ENCODE assay signal across 9 cellular contexts in genomic region chr11:114163830-114164401, GRCh38.
A peak's percentile ranks its signal among the peaks of the same experiment; 100 is the strongest.
DNase-seq lines count a peak whose midpoint lies in the region; ATAC-seq and TF ChIP-seq lines count a peak whose summit lies in the region.
"Had no signal": no experiment of that assay in that cellular context is flagged by ENCODE, and none has a peak within 500 bp of the region (broad histone marks: within the 10 kb centered on the region; RNA-seq: fewer than 3 reads in every experiment).

No MANE protein-coding gene starts in this region.

- peaks cover 85% of the 10 kb centered on the region for H3K4me1 ChIP-seq in CD4-positive, alpha-beta memory T cell (ENCODE audit: insufficient read depth, low read length)
- peaks cover 89% of the 10 kb centered on the region for H3K4me1 ChIP-seq in psoas muscle

- peaks cover 0 to 3% of the 10 kb centered on the region in 2 donors for H3K36me3 Mint-ChIP-seq in CD4-positive, alpha-beta memory T cell
- H3K36me3 Mint-ChIP-seq in activated CD4-positive, alpha-beta memory T cell treated with anti-CD3 and anti-CD28 coated beads, Interleukin-2, amount 10 ng/mL, durations not matched to agents 7 days and 5 days (ENCODE audit: low read depth) = peaks cover 10% of the 10 kb centered on the region

- no peaks in the 10 kb centered on the region for H3K27me3 ChIP-seq in CD4-positive, alpha-beta memory T cell (ENCODE audit: insufficient read depth, low read length)
- H3K27me3 ChIP-seq in psoas muscle (ENCODE audit: insufficient read depth in 3 of 3, low read length in 2 of 3) = no peaks in the 10 kb centered on the region

- ATAC-seq in left ventricle myocardium superior (peak; percentile 31), psoas muscle (peak in 2 of 4 donors; percentile 3 to 8)

- H3K4me3 ChIP-seq in CD4-positive, alpha-beta memory T cell (ENCODE audit: low read length in 2 of 2) = no peak overlapping the region
- peak overlapping the region; percentile 62 for H3K4me3 ChIP-seq in psoas muscle

- H3K4me1 Mint-ChIP-seq in CD4-positive, alpha-beta memory T cell = peaks cover 72 to 100% (median 91%) of the 10 kb centered on the region in 4 donors
- peaks cover 75% of the 10 kb centered on the region for H3K4me1 Mint-ChIP-seq in activated CD4-positive, alpha-beta memory T cell treated with anti-CD3 and anti-CD28 coated beads, Interleukin-2, amount 10 ng/mL, durations not matched to agents 7 days and 5 days

- WGBS in adipose tissue, 3 donors = 19 to 60% (median 23%) methylated on average over 9 of the region's 9 CpGs
- WGBS in psoas muscle, 3 donors = 1 to 11% (median 6%) methylated on average over 9 of the region's 9 CpGs

- POLR2A ChIA-PET in CD4-positive, alpha-beta memory T cell (lab: Charles Lee; ENCODE audit: partially characterized antibody) = interaction anchor here (1.1 kb wide), 1 partner anchor 86 kb away, joined by 3 read pairs; no protein-coding TSS in a partner anchor
- POLR2A ChIA-PET in activated CD4-positive, alpha-beta memory T cell treated with anti-CD3 and anti-CD28 coated beads, Interleukin-2, amount 10 ng/mL, durations not matched to agents 7 days and 5 days (lab: Charles Lee) = no interaction called here

- no peaks in the 10 kb centered on the region for H3K36me3 ChIP-seq in CD4-positive, alpha-beta memory T cell (ENCODE audit: insufficient read depth, low read length)
- no peaks in the 10 kb centered on the region for H3K36me3 ChIP-seq in psoas muscle (ENCODE audit: insufficient read depth in 1 of 2, low read depth in 1 of 2)

- no peak overlapping the region for H3K27ac ChIP-seq in CD4-positive, alpha-beta memory T cell (ENCODE audit: low read depth, low read length)
- peak overlapping the region; percentile 70 for H3K27ac ChIP-seq in adipose tissue (ENCODE audit: low read depth, low read length)
- peak overlapping the region; percentile 99 for H3K27ac ChIP-seq in psoas muscle

- CTCF ChIA-PET in CD4-positive, alpha-beta memory T cell (lab: Charles Lee; ENCODE audit: partially characterized antibody) = no interaction called here
- CTCF ChIA-PET in activated CD4-positive, alpha-beta memory T cell treated with anti-CD3 and anti-CD28 coated beads, Interleukin-2, amount 10 ng/mL, durations not matched to agents 7 days and 5 days (lab: Charles Lee) = no interaction called here

- no peak overlapping the region for H3K4me3 Mint-ChIP-seq in CD4-positive, alpha-beta memory T cell
- H3K4me3 Mint-ChIP-seq in activated CD4-positive, alpha-beta memory T cell treated with anti-CD3 and anti-CD28 coated beads, Interleukin-2, amount 10 ng/mL, durations not matched to agents 7 days and 5 days = no peak overlapping the region

- no peaks in the 10 kb centered on the region for H3K9me3 Mint-ChIP-seq in CD4-positive, alpha-beta memory T cell
- H3K9me3 Mint-ChIP-seq in activated CD4-positive, alpha-beta memory T cell treated with anti-CD3 and anti-CD28 coated beads, Interleukin-2, amount 10 ng/mL, durations not matched to agents 7 days and 5 days = no peaks in the 10 kb centered on the region

- no peaks in the 10 kb centered on the region for H3K27me3 Mint-ChIP-seq in CD4-positive, alpha-beta memory T cell
- H3K27me3 Mint-ChIP-seq in activated CD4-positive, alpha-beta memory T cell treated with anti-CD3 and anti-CD28 coated beads, Interleukin-2, amount 10 ng/mL, durations not matched to agents 7 days and 5 days = peaks cover 3% of the 10 kb centered on the region

- H3K27ac Mint-ChIP-seq in CD4-positive, alpha-beta memory T cell = peak overlapping the region; percentile 33 to 81 (median 62)
- H3K27ac Mint-ChIP-seq in activated CD4-positive, alpha-beta memory T cell treated with anti-CD3 and anti-CD28 coated beads, Interleukin-2, amount 10 ng/mL, durations not matched to agents 7 days and 5 days = no peak overlapping the region

- intact Hi-C loops in CD4-positive, alpha-beta memory T cell (cut with micrococcal nuclease) = loop anchor here (5.0 to 10.0 kb wide), 3 partner anchors 273 to 849 kb away; partner anchors contain the start of genes CLDN25, REXO2, TTC12 and ZW10
- intact Hi-C loops in left ventricle myocardium superior (cut with micrococcal nuclease) = no loop called here
- intact Hi-C loops in psoas muscle (cut with DNase I) = loop anchor here in 1 of 2 donors (5.0 kb wide), 1 partner anchor 33 kb away; no protein-coding TSS in a partner anchor

- no peak for TF ChIP-seq CTCF in psoas muscle (IDR thresholded peaks at IDR 0.05)

- DNase-seq in CD4-positive, alpha-beta memory T cell = no peak
- DNase-seq in left ventricle myocardium superior (no peak), psoas muscle (peak in 1 of 2 donors; percentile 79), SK-N-DZ (ENCODE audit: low spot score) (no peak), NCI-H446 treated with DMSO at 0.1 percent for 48 hours (lab: John Stamatoyannopoulos, UW) (no peak), NCI-H2196 (lab: John Stamatoyannopoulos, UW; ENCODE audit: unreplicated experiment) (no peak)
- DNase-seq in activated CD4-positive, alpha-beta memory T cell treated with anti-CD3 and anti-CD28 coated beads, Interleukin-2, amount 10 ng/mL, durations not matched to agents 7 days and 5 days = no peak
- DNase-seq: activated T-cell treated with anti-CD3 and anti-CD28 coated beads for 4 hours had no signal

- no peaks in the 10 kb centered on the region for H3K9me3 ChIP-seq in CD4-positive, alpha-beta memory T cell (ENCODE audit: control insufficient read depth in 1 of 2, low read length in 2 of 2)
- no peaks in the 10 kb centered on the region for H3K9me3 ChIP-seq in psoas muscle
